Comparison of ENCODE assay signal across 9 cellular contexts in genomic region chr2:73970268-73970803, GRCh38. TPM values are rescaled to one million over a fixed set of nuclear protein-coding genes. Genes with fewer than 3 reads are reported as not detected.
DNase-seq lines count a peak whose midpoint lies in the region; ATAC-seq and TF ChIP-seq lines count a peak whose summit lies in the region.
"Had no signal": no experiment of that assay in that cellular context is flagged by ENCODE, and none has a peak within 500 bp of the region (broad histone marks: within the 10 kb centered on the region; RNA-seq: fewer than 3 reads in every experiment).

No MANE protein-coding gene starts in this region.

- DNase-seq in activated T-cell treated with anti-CD3 and anti-CD28 coated beads, Interleukin-2, amount 50 U/mL, for 24 hours, result no peak
- DNase-seq in activated T-cell treated with anti-CD3 and anti-CD28 coated beads for 4 hours (no peak), OCI-LY7 (ENCODE audit: low spot score) (no peak), left ventricle myocardium superior (no peak), SIG-M5 (lab: John Stamatoyannopoulos, UW) (no peak)
- DNase-seq: NCI-H2081 had no signal

- peak overlapping the region; percentile 77 for H2AFZ ChIP-seq in OCI-LY7 (ENCODE audit: low read length)

- H3K27ac Mint-ChIP-seq in activated T-cell treated with anti-CD3 and anti-CD28 coated beads, Interleukin-2, amount 50 U/mL, for 24 hours, result peak overlapping the region; percentile 90

- H3K36me3 Mint-ChIP-seq in activated T-cell treated with anti-CD3 and anti-CD28 coated beads, Interleukin-2, amount 50 U/mL, for 24 hours (ENCODE audit: low read depth), result no peaks in the 10 kb centered on the region

- WGBS in thymus, result 34% methylated on average over 6 of the region's 6 CpGs

- ATAC-seq in left ventricle myocardium superior, result peak; percentile 19
- ATAC-seq in GM19463 (IDR thresholded peaks at IDR 0.05; ENCODE audit: unreplicated experiment), result no peak
- ATAC-seq in HG02981 (IDR thresholded peaks at IDR 0.05; ENCODE audit: unreplicated experiment), result no peak

- CTCF ChIA-PET in OCI-LY7 (lab: Charles Lee; ENCODE audit: unreplicated experiment), result interaction anchor here (0.7 kb wide), 1 partner anchor 36 kb away, joined by 5 read pairs; no protein-coding TSS in a partner anchor

- no peaks in the 10 kb centered on the region for H3K9me3 ChIP-seq in OCI-LY7 (ENCODE audit: low read length)
- no peaks in the 10 kb centered on the region for H3K9me3 ChIP-seq in thymus (ENCODE audit: control insufficient read depth)

- H3K79me2 ChIP-seq in OCI-LY7 (ENCODE audit: insufficient read depth, low read depth, low read length), result no peaks in the 10 kb centered on the region

- TF ChIP-seq CTCF in OCI-LY7 (conservative IDR thresholded peaks at IDR 0.05; ENCODE audit: low read length), result no peak

- no peaks in the 10 kb centered on the region for H4K20me1 ChIP-seq in OCI-LY7 (ENCODE audit: insufficient read depth, low read length)

- peak overlapping the region; percentile 15 for H3K4me3 ChIP-seq in OCI-LY7 (ENCODE audit: low read depth, low read length, poor library complexity, severe bottlenecking)
- H3K4me3 ChIP-seq in thymus (ENCODE audit: low read length), result no peak overlapping the region

- no peaks in the 10 kb centered on the region for H3K27me3 Mint-ChIP-seq in activated T-cell treated with anti-CD3 and anti-CD28 coated beads, Interleukin-2, amount 50 U/mL, for 24 hours

- no peaks in the 10 kb centered on the region for H3K36me3 ChIP-seq in OCI-LY7 (ENCODE audit: insufficient read depth, low read length)
- H3K36me3 ChIP-seq in thymus (ENCODE audit: control insufficient read depth, insufficient read depth), result no peaks in the 10 kb centered on the region

- H3K4me3 Mint-ChIP-seq in activated T-cell treated with anti-CD3 and anti-CD28 coated beads, Interleukin-2, amount 50 U/mL, for 24 hours, result peak overlapping the region; percentile 67

- POLR2A ChIA-PET in OCI-LY7 (lab: Charles Lee), result interaction anchor here (0.6 to 1.1 kb wide), 6 partner anchors 15 to 717 kb away, joined by 3 to 4 read pairs (median 3); no protein-coding TSS in a partner anchor

- peaks cover under 1% of the 10 kb centered on the region for H3K27me3 ChIP-seq in thymus (ENCODE audit: control insufficient read depth, insufficient read depth)

- no TSS peak for BruUV-seq in OCI-LY7 (replicated peaks; lab: Mats Ljungman, UMichigan)

- H3K4me1 Mint-ChIP-seq in activated T-cell treated with anti-CD3 and anti-CD28 coated beads, Interleukin-2, amount 50 U/mL, for 24 hours (ENCODE audit: low read depth), result peaks cover 55% of the 10 kb centered on the region

- intact Hi-C loops in OCI-LY7 (cut with micrococcal nuclease; ENCODE audit: unreplicated experiment), result no loop called here
- intact Hi-C loops in left ventricle myocardium superior (cut with micrococcal nuclease), result no loop called here

- H3K9me2 ChIP-seq in OCI-LY7 (ENCODE audit: insufficient read depth, low read length), result no peaks in the 10 kb centered on the region

- no peaks in the 10 kb centered on the region for H3K9me3 Mint-ChIP-seq in activated T-cell treated with anti-CD3 and anti-CD28 coated beads, Interleukin-2, amount 50 U/mL, for 24 hours

- peak overlapping the region; percentile 5 for H3K27ac ChIP-seq in OCI-LY7 (ENCODE audit: low read depth, low read length, poor library complexity, severe bottlenecking)
- peak overlapping the region; percentile 84 for H3K27ac ChIP-seq in thymus (ENCODE audit: low read depth)

- peak overlapping the region; percentile 71 for H3K4me2 ChIP-seq in OCI-LY7 (ENCODE audit: low read length)

- H3K4me1 ChIP-seq in OCI-LY7 (ENCODE audit: insufficient read depth, low read length, poor library complexity, severe bottlenecking) (peaks cover 39% of the 10 kb centered on the region), thymus (ENCODE audit: control insufficient read depth, insufficient read depth, low read length) (peaks cover 27% of the 10 kb centered on the region)

RNA-seq across cellular contexts. Expression of gene TET3, which starts 14.4 kb away (rescaled TPM):
- 11.9 and 14.7 TPM in 2 replicates for total RNA-seq in OCI-LY7 (2014; rRNA removed; shearing (Covaris generic))
- total RNA-seq in OCI-LY7 (2022) (24.8 and 25.2 TPM in 2 replicates), left ventricle myocardium superior (3.3 TPM)
- 4.2 TPM for polyA plus RNA-seq in thymus

RNA-seq across cellular contexts. Expression of gene DGUOK, which starts 43.7 kb away (rescaled TPM):
- total RNA-seq in OCI-LY7 (2014; rRNA removed; shearing (Covaris generic)), result 57.1 and 73.4 TPM in 2 replicates
- total RNA-seq in OCI-LY7 (2022) (91.8 and 95.8 TPM in 2 replicates), left ventricle myocardium superior (18.1 TPM)
- 157 TPM for polyA plus RNA-seq in thymus
